In genomic region chr2:170772295-170772694, GRCh38 we compare ENCODE assay signal across 20 cellular contexts. TPM values are rescaled to one million over a fixed set of nuclear protein-coding genes. Genes with fewer than 3 reads are reported as not detected.
DNase-seq lines count a peak whose midpoint lies in the region; ATAC-seq, FAIRE-seq and TF ChIP-seq lines count a peak whose summit lies in the region.
"Had no signal": no experiment of that assay in that cellular context is flagged by ENCODE, and none has a peak within 500 bp of the region (broad histone marks: within the 10 kb centered on the region; RNA-seq: fewer than 3 reads in every experiment).

No MANE protein-coding gene starts in this region.

- no peak overlapping the region for H2AFZ ChIP-seq in K562 (ENCODE audit: low read depth, low read length)

- H3K9me1 ChIP-seq in K562 (ENCODE audit: control insufficient read depth, insufficient read depth, low read length): no peaks in the 10 kb centered on the region

- H3K9me3 ChIP-seq in CD8-positive, alpha-beta memory T cell (ENCODE audit: low read length): no peaks in the 10 kb centered on the region
- H3K9me3 ChIP-seq in HUES48 (ENCODE audit: control insufficient read depth, insufficient read depth, low read length) (no peaks in the 10 kb centered on the region), K562 (replicated peaks; ENCODE audit: control insufficient read depth, insufficient read depth, low read depth, low read length) (no peaks in the 10 kb centered on the region), pancreas (no peaks in the 10 kb centered on the region)
- H3K9me3 ChIP-seq: prostate gland had no signal

- peaks cover 29% of the 10 kb centered on the region for H3K79me2 ChIP-seq in K562 (ENCODE audit: control insufficient read depth, insufficient read depth, low read length)

- CTCF ChIA-PET in CD8-positive, alpha-beta memory T cell (lab: Charles Lee): interaction anchor here (0.8 kb wide), 1 partner anchor 47 kb away, joined by 3 read pairs; no protein-coding TSS in a partner anchor
- CTCF ChIA-PET in K562 (lab: Yijun Ruan, JAX; ENCODE audit: low intra/inter-chr PET ratio): no interaction called here

- TF ChIP-seq RAD21 in K562 (CRISPR knock-in tag; conservative IDR thresholded peaks at IDR 0.05 in 1 of 2, IDR thresholded peaks at IDR 0.05 in 1 of 2): no peak

- peak overlapping the region in 1 of 8 donors; percentile 0 for H3K27ac Mint-ChIP-seq in CD8-positive, alpha-beta memory T cell
- peak overlapping the region; percentile 45 to 79 for H3K27ac Mint-ChIP-seq in natural killer cell
- H3K27ac Mint-ChIP-seq: HFFc6 had no signal

- intact Hi-C loops in K562 (cut with micrococcal nuclease) (no loop called here), natural killer cell (cut with micrococcal nuclease) (no loop called here), pancreas (cut with DNase I) (loop anchor here in 1 of 3 donors (10.0 kb wide), 1 partner anchor 57 kb away; the partner anchor contains the start of gene SP5)

- POLR2A ChIA-PET in CD8-positive, alpha-beta memory T cell (lab: Charles Lee): no interaction called here
- POLR2A ChIA-PET in K562 (lab: Yijun Ruan, JAX): interaction anchor here (0.6 to 2.7 kb wide), 11 partner anchors 7 to 936 kb away, joined by 3 to 14 read pairs (median 4); no protein-coding TSS in a partner anchor

- no peak for TF ChIP-seq EP300 in K562 (IDR thresholded peaks at IDR 0.05; ENCODE audit: low read length)

- in situ Hi-C loops in K562 (cut with MboI): no loop called here

- H4K20me1 ChIP-seq in K562 (replicated peaks; ENCODE audit: control insufficient read depth, insufficient read depth, low read length): no peaks in the 10 kb centered on the region

- peak overlapping the region; percentile 5 to 79 (median 48) for H3K4me3 Mint-ChIP-seq in CD8-positive, alpha-beta memory T cell
- peak overlapping the region; percentile 83 for H3K4me3 Mint-ChIP-seq in natural killer cell

- TF ChIP-seq POLR2A in K562 (conservative IDR thresholded peaks at IDR 0.05): no peak

- peak overlapping the region; percentile 61 for H3K4me2 ChIP-seq in K562 (ENCODE audit: insufficient read depth, low read length)

- FAIRE-seq in K562 (lab: Jason Lieb, UNC) (no peak), pancreas (lab: Jason Lieb, UNC) (no peak)
- FAIRE-seq: endometrium, RCC 7860 had no signal

- H3K36me3 ChIP-seq in CD8-positive, alpha-beta memory T cell (ENCODE audit: insufficient read depth, low read length): no peaks in the 10 kb centered on the region
- H3K36me3 ChIP-seq in HUES48 (ENCODE audit: control insufficient read depth, insufficient read depth, low read length) (no peaks in the 10 kb centered on the region), K562 (ENCODE audit: control insufficient read depth, insufficient read depth, low read length) (no peaks in the 10 kb centered on the region), pancreas (no peaks in the 10 kb centered on the region)
- H3K36me3 ChIP-seq: prostate gland had no signal

- DNase-seq in CD8-positive, alpha-beta memory T cell: no peak
- DNase-seq in K562 (ENCODE audit: extremely low read depth in 1 of 4, low spot score in 3 of 4): no peak
- no peak for DNase-seq in natural killer cell
- DNase-seq in pancreas: no peak
- no peak for DNase-seq in retina
- no peak for DNase-seq in kidney tubule cell (ENCODE audit: low spot score)
- DNase-seq: activated CD4-positive, alpha-beta T cell treated with anti-CD3 and anti-CD28 coated beads for 1 hour; foreskin melanocyte; HFFc6; NCI-H1436; NCI-H510A treated with DMSO at 0.1 percent for 48 hours; stimulated activated CD4-positive, alpha-beta T cell treated with anti-CD3 and anti-CD28 coated beads, Interleukin-15, amount 100 ng/mL, for 24 hours had no signal

- ATAC-seq in K562 (no peak), natural killer cell (no peak), pancreas (no peak)

- no peaks in the 10 kb centered on the region for H3K9me3 Mint-ChIP-seq in CD8-positive, alpha-beta memory T cell
- H3K9me3 Mint-ChIP-seq in natural killer cell: no peaks in the 10 kb centered on the region
- H3K9me3 Mint-ChIP-seq: HFFc6 had no signal

- H3K36me3 Mint-ChIP-seq in CD8-positive, alpha-beta memory T cell: no peaks in the 10 kb centered on the region
- H3K36me3 Mint-ChIP-seq in natural killer cell: no peaks in the 10 kb centered on the region

- H3K9ac ChIP-seq in HUES48 (ENCODE audit: low read depth, low read length) (no peak overlapping the region), K562 (ENCODE audit: insufficient read depth in 1 of 2, low read depth in 2 of 2, low read length in 2 of 2) (peak overlapping the region; percentile 39 to 82; a peak in 3 of 4 replicates)

- peaks cover 12 to 19% (median 18%) of the 10 kb centered on the region in 3 donors for H3K4me1 Mint-ChIP-seq in CD8-positive, alpha-beta memory T cell
- peaks cover 11 to 14% of the 10 kb centered on the region in 2 donors for H3K4me1 Mint-ChIP-seq in natural killer cell

- no TSS peak for BruUV-seq in K562 (replicated peaks; lab: Mats Ljungman, UMichigan)

- H3K27me3 ChIP-seq in CD8-positive, alpha-beta memory T cell (ENCODE audit: insufficient read depth, low read length, poor library complexity, severe bottlenecking): no peaks in the 10 kb centered on the region
- H3K27me3 ChIP-seq in HUES48 (ENCODE audit: control insufficient read depth, insufficient read depth, low read length): peaks cover 7% of the 10 kb centered on the region; the same call in 1 of the 2 replicates
- no peaks in the 10 kb centered on the region for H3K27me3 ChIP-seq in K562 (ENCODE audit: control insufficient read depth in 2 of 2, insufficient read depth in 2 of 2, low read length in 2 of 2)
- H3K27me3 ChIP-seq in pancreas: no peaks in the 10 kb centered on the region

- no peak overlapping the region for H3K27ac ChIP-seq in CD8-positive, alpha-beta memory T cell (ENCODE audit: low read depth, low read length)
- H3K27ac ChIP-seq in HUES48 (ENCODE audit: low read depth, low read length) (no peak overlapping the region), K562 (ENCODE audit: extremely low read depth, low read depth, low read length) (no peak overlapping the region), pancreas (no peak overlapping the region)
- H3K27ac ChIP-seq: prostate gland had no signal

- TF ChIP-seq CTCF in K562 (IDR thresholded peaks at IDR 0.05 in 2 of 3, conservative IDR thresholded peaks at IDR 0.05 in 1 of 3; ENCODE audit: insufficient read depth in 2 of 3, low read depth in 1 of 3, low read length in 3 of 3) (no peak), natural killer cell (IDR thresholded peaks at IDR 0.05) (no peak), pancreas (IDR thresholded peaks at IDR 0.05) (no peak)

- H3K4me3 ChIP-seq in CD8-positive, alpha-beta memory T cell (ENCODE audit: low read length): no peak overlapping the region
- H3K4me3 ChIP-seq in HUES48 (ENCODE audit: low read depth, low read length) (peak overlapping the region; percentile 69; the same call in 1 of the 2 replicates), K562 (peak overlapping the region; percentile 65; the same call in 1 of the 2 replicates), pancreas (no peak overlapping the region)
- H3K4me3 ChIP-seq: prostate gland had no signal

- H3K27me3 Mint-ChIP-seq in CD8-positive, alpha-beta memory T cell: peaks cover 3 to 29% of the 10 kb centered on the region in 2 donors
- H3K27me3 Mint-ChIP-seq in natural killer cell (ENCODE audit: low read depth in 2 of 2): peaks cover 2 to 42% of the 10 kb centered on the region in 2 donors

- H3K4me1 ChIP-seq in CD8-positive, alpha-beta memory T cell (ENCODE audit: insufficient read depth, low read length): peaks cover 13% of the 10 kb centered on the region
- H3K4me1 ChIP-seq in HUES48 (ENCODE audit: control insufficient read depth, insufficient read depth, low read length): peaks cover 14% of the 10 kb centered on the region
- H3K4me1 ChIP-seq in K562 (replicated peaks in 1 of 2; ENCODE audit: control insufficient read depth in 2 of 2, insufficient read depth in 2 of 2, low read length in 2 of 2): peaks cover 7 to 19% of the 10 kb centered on the region in 2 experiments
- H3K4me1 ChIP-seq in pancreas: peaks cover 0 to 9% (median 0%) of the 10 kb centered on the region in 3 donors
- H3K4me1 ChIP-seq: prostate gland had no signal

RNA-seq across cellular contexts. Expression of gene ERICH2, which starts 2.1 kb away (rescaled TPM):
- total RNA-seq in CD8-positive, alpha-beta memory T cell: not detected
- not detected for polyA plus RNA-seq in CD8-positive, alpha-beta memory T cell
- total RNA-seq in K562 (2011; cell fraction: chromatin; rRNA removed; ENCODE audit: low replicate concordance): not detected in 2 replicates
- not detected in 2 replicates for total RNA-seq in K562 (2011; cell fraction: nucleolus; rRNA removed)
- not detected in 2 replicates for total RNA-seq in K562 (2011; cell fraction: nucleoplasm; rRNA removed)
- total RNA-seq in K562 (2014; rRNA removed) (1.1 and 1.2 TPM in 2 replicates), K562 (2014; rRNA removed; fragmentation: Illumina TruSeq; extraction: Trizol) (1.2 and 2.4 TPM in 2 replicates), K562 (2015; rRNA removed; fragmentation: Illumina TruSeq; extraction: Trizol) (1.2 and 1.6 TPM in 2 replicates), K562 (2021) (1.2 and 1.3 TPM in 2 replicates), natural killer cell (not detected), pancreas (1 to 10 TPM in 2 of 6 donors, under 1 TPM in 4; 0.49 to 2.4 (median 0.79) TPM)
- polyA plus RNA-seq in K562 (2011; rRNA removed) (1.5 and 1.8 TPM in 2 replicates), K562 (2014; fragmentation: Illumina TruSeq; extraction: Trizol) (1.1 and 1.6 TPM in 2 replicates), K562 (2014; fragmentation: Nextera tagmentation; extraction: Ambion mirVana) (1 to 10 TPM in 1 of 2 experiments, under 1 TPM in 1; 0.85 to 1.0 TPM), K562 (2014; rRNA removed) (1.4 and 1.8 TPM in 2 replicates), pancreas (1 to 10 TPM; 1.6 to 3.6 TPM)
- polyA plus RNA-seq in K562 (2011; cell fraction: cytosol; rRNA removed): 0.12 TPM in 1 of 2 replicates, not detected in the other
- polyA plus RNA-seq in K562 (2011; cell fraction: nucleus; rRNA removed): 0.36 TPM in 1 of 2 replicates, not detected in the other
- polyA plus RNA-seq in K562 (2012): 3.3 and 13.0 TPM in 2 replicates
- polyA minus RNA-seq in K562 (2011; rRNA and poly(A)+ RNA removed): 0.66 and 0.70 TPM in 2 replicates
- not detected in 2 replicates for polyA minus RNA-seq in K562 (2011; cell fraction: cytosol; rRNA and poly(A)+ RNA removed)
- 0.89 TPM in 1 of 2 replicates, not detected in the other for polyA minus RNA-seq in K562 (2011; cell fraction: nucleus; rRNA and poly(A)+ RNA removed)
- total RNA-seq: Daoy, HFFc6, mononuclear cell, temporal lobe had no signal
- polyA plus RNA-seq: BJ had no signal

RNA-seq across cellular contexts. Expression of gene GAD1, which starts 44.4 kb away (rescaled TPM):
- total RNA-seq in CD8-positive, alpha-beta memory T cell: 1 to 10 TPM in 1 of 2 experiments, under 1 TPM in 1; 0.55 to 1.0 TPM
- not detected for polyA plus RNA-seq in CD8-positive, alpha-beta memory T cell
- total RNA-seq in K562 (2011; cell fraction: chromatin; rRNA removed; ENCODE audit: low replicate concordance): 24.1 and 26.9 TPM in 2 replicates
- total RNA-seq in K562 (2011; cell fraction: nucleolus; rRNA removed): 7.4 and 9.5 TPM in 2 replicates
- 8.8 and 21.6 TPM in 2 replicates for total RNA-seq in K562 (2011; cell fraction: nucleoplasm; rRNA removed)
- total RNA-seq in K562 (2014; rRNA removed): 22.0 and 29.1 TPM in 2 replicates
- 10.9 and 11.7 TPM in 2 replicates for total RNA-seq in K562 (2014; rRNA removed; fragmentation: Illumina TruSeq; extraction: Trizol)
- total RNA-seq in K562 (2015; rRNA removed; fragmentation: Illumina TruSeq; extraction: Trizol): 16.8 and 17.6 TPM in 2 replicates
- total RNA-seq in K562 (2021): 14.5 and 15.7 TPM in 2 replicates
- 11.7 and 26.2 TPM in 2 replicates for polyA plus RNA-seq in K562 (2011; rRNA removed)
- polyA plus RNA-seq in K562 (2011; cell fraction: cytosol; rRNA removed): 10.0 and 35.0 TPM in 2 replicates
- polyA plus RNA-seq in K562 (2011; cell fraction: nucleus; rRNA removed): 30.8 and 75.5 TPM in 2 replicates
- polyA plus RNA-seq in K562 (2012): 26.2 and 30.3 TPM in 2 replicates
- 9.8 and 15.0 TPM in 2 replicates for polyA plus RNA-seq in K562 (2014; fragmentation: Illumina TruSeq; extraction: Trizol)
- polyA plus RNA-seq in K562 (2014; fragmentation: Nextera tagmentation; extraction: Ambion mirVana): 1 to 10 TPM; 2.7 to 3.9 TPM
- 20.8 and 24.1 TPM in 2 replicates for polyA plus RNA-seq in K562 (2014; rRNA removed)
- polyA minus RNA-seq in K562 (2011; rRNA and poly(A)+ RNA removed): 5.3 and 14.2 TPM in 2 replicates
- 7.2 and 12.0 TPM in 2 replicates for polyA minus RNA-seq in K562 (2011; cell fraction: cytosol; rRNA and poly(A)+ RNA removed)
- 15.6 and 21.4 TPM in 2 replicates for polyA minus RNA-seq in K562 (2011; cell fraction: nucleus; rRNA and poly(A)+ RNA removed)
- not detected for total RNA-seq in natural killer cell
- 1 to 10 TPM in 1 of 6 donors, under 1 TPM in 5; 0.17 to 1.0 (median 0.31) TPM for total RNA-seq in pancreas
- polyA plus RNA-seq in pancreas: under 1 TPM; 0.73 to 0.84 TPM
- total RNA-seq: mononuclear cell had no signal

RNA-seq across cellular contexts. Expression of gene SP5, which starts 57.2 kb away (rescaled TPM):
- total RNA-seq in CD8-positive, alpha-beta memory T cell: not detected
- not detected for polyA plus RNA-seq in CD8-positive, alpha-beta memory T cell
- total RNA-seq in K562 (2011; cell fraction: chromatin; rRNA removed; ENCODE audit: low replicate concordance): not detected in 2 replicates
- total RNA-seq in K562 (2011; cell fraction: nucleolus; rRNA removed): 0.26 TPM in 1 of 2 replicates, not detected in the other
- 0.31 TPM in 1 of 2 replicates, not detected in the other for total RNA-seq in K562 (2011; cell fraction: nucleoplasm; rRNA removed)
- total RNA-seq in K562 (2014; rRNA removed) (0.59 and 0.65 TPM in 2 replicates), K562 (2014; rRNA removed; fragmentation: Illumina TruSeq; extraction: Trizol) (0.07 TPM in 1 of 2 replicates, not detected in the other), K562 (2015; rRNA removed; fragmentation: Illumina TruSeq; extraction: Trizol) (0.25 and 0.30 TPM in 2 replicates), K562 (2021) (1.7 and 1.8 TPM in 2 replicates), natural killer cell (not detected), pancreas (1 to 10 TPM in 2 of 6 donors, under 1 TPM in 3, not detected in 1; 0.08 to 2.1 (median 0.28) TPM)
- polyA plus RNA-seq in K562 (2011; rRNA removed) (0.06 and 0.31 TPM in 2 replicates), K562 (2014; fragmentation: Illumina TruSeq; extraction: Trizol) (not detected in 2 replicates), K562 (2014; fragmentation: Nextera tagmentation; extraction: Ambion mirVana) (under 1 TPM; 0.03 TPM), K562 (2014; rRNA removed) (0.67 and 0.99 TPM in 2 replicates), pancreas (under 1 TPM; 0.23 to 0.96 TPM)
- 0.22 and 0.57 TPM in 2 replicates for polyA plus RNA-seq in K562 (2011; cell fraction: cytosol; rRNA removed)
- 0.24 and 0.46 TPM in 2 replicates for polyA plus RNA-seq in K562 (2011; cell fraction: nucleus; rRNA removed)
- 0.78 and 1.1 TPM in 2 replicates for polyA plus RNA-seq in K562 (2012)
- 0.09 TPM in 1 of 2 replicates, not detected in the other for polyA minus RNA-seq in K562 (2011; rRNA and poly(A)+ RNA removed)
- polyA minus RNA-seq in K562 (2011; cell fraction: cytosol; rRNA and poly(A)+ RNA removed): not detected in 2 replicates
- 0.27 and 1.1 TPM in 2 replicates for polyA minus RNA-seq in K562 (2011; cell fraction: nucleus; rRNA and poly(A)+ RNA removed)
- total RNA-seq: HFFc6, mononuclear cell had no signal
- polyA plus RNA-seq: BJ had no signal

Comparison
In these comparisons a context has a peak if more than half of its experiments do, and no peak if none do; other contexts are left out.
1. H3K4me3 ChIP-seq: peak in HUES48 (single experiment) and K562 (single experiment); none in CD8-positive, alpha-beta memory T cell (single experiment) and pancreas (0 of 4).
2. RNA of gene GAD1, which starts 44.4 kb away (total RNA-seq): 7.4 to 29.1 TPM in K562; 0.55 to 1.0 TPM in CD8-positive, alpha-beta memory T cell, 0.17 to 1.0 TPM in pancreas and not detected in natural killer cell; every median in the first group is over 4 times any median in the second.